In the genomic region with DNA sequence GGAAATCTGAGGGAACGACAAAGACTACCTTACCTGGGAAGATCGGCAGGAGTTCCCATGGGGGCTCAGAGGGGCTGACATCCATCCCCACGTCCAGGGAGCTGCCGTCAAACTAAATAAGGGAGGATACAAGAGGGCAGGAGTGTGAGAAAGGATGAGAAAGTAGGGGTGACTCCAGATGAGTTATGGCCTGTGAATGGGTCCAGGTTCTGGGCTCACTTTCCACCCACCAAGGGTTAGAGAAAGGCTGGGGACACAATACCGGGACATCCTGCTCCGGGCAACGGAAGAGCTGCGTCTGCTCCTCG, we compare ENCODE assay signal across 7 cellular contexts. TPM values are rescaled to one million over a fixed set of nuclear protein-coding genes. Genes with fewer than 3 reads are reported as not detected.
DNase-seq lines count a peak whose midpoint lies in the region; ATAC-seq and TF ChIP-seq lines count a peak whose summit lies in the region.

No MANE protein-coding gene starts in this region.

- no peak for TF ChIP-seq POLR2A in stomach (IDR thresholded peaks at IDR 0.05)

- peaks cover 10% of the 10 kb centered on the region for H3K36me3 Mint-ChIP-seq in activated naive CD8-positive, alpha-beta T cell
- peaks cover 6 to 17% (median 11%) of the 10 kb centered on the region in 3 donors for H3K36me3 Mint-ChIP-seq in immature natural killer cell

- peak overlapping the region; percentile 96; the same call in 1 of the 2 replicates for H3K27ac ChIP-seq in HUES64 (ENCODE audit: low read depth, low read length)
- peak overlapping the region; percentile 85 to 95 (median 90) for H3K27ac ChIP-seq in stomach

- peaks cover 55% of the 10 kb centered on the region for H3K4me1 Mint-ChIP-seq in activated naive CD8-positive, alpha-beta T cell (ENCODE audit: low read depth)
- peaks cover 50 to 63% of the 10 kb centered on the region in 2 donors for H3K4me1 Mint-ChIP-seq in immature natural killer cell

- 20% methylated on average over 9 of the region's 9 CpGs for WGBS in HUES64
- whole genome bisulfite sequencing in stomach, 5 donors, result 2 to 5% (median 4%) methylated on average over 9 of the region's 9 CpGs

- intact Hi-C loops in stomach (cut with DNase I; ENCODE audit: low total_unique reads), result no loop called here

- DNase-seq in immature natural killer cell, result no peak
- no peak for DNase-seq in stomach
- no peak for DNase-seq in amniotic stem cell (lab: John Stamatoyannopoulos, UW)
- DNase-seq in NCI-H748 treated with DMSO at 0.1 percent for 48 hours (lab: John Stamatoyannopoulos, UW), result no peak

- TF ChIP-seq EP300 in stomach (IDR thresholded peaks at IDR 0.05), result no peak

- no peaks in the 10 kb centered on the region for H3K27me3 ChIP-seq in HUES64 (ENCODE audit: insufficient read depth, low read length)
- no peaks in the 10 kb centered on the region for H3K27me3 ChIP-seq in stomach

- peak overlapping the region; percentile 98 for H3K4me3 Mint-ChIP-seq in activated naive CD8-positive, alpha-beta T cell
- peak overlapping the region; percentile 97 to 99 (median 98) for H3K4me3 Mint-ChIP-seq in immature natural killer cell

- H3K9me3 Mint-ChIP-seq in activated naive CD8-positive, alpha-beta T cell (ENCODE audit: low read depth), result no peaks in the 10 kb centered on the region
- H3K9me3 Mint-ChIP-seq in immature natural killer cell, result no peaks in the 10 kb centered on the region

- H3K36me3 ChIP-seq in HUES64 (ENCODE audit: insufficient read depth, low read length) (peaks cover 22% of the 10 kb centered on the region), stomach (peaks cover 19 to 46% (median 40%) of the 10 kb centered on the region in 4 donors)

- no peak for TF ChIP-seq CTCF in stomach (IDR thresholded peaks at IDR 0.05)

- peak overlapping the region; percentile 97 for H3K9ac ChIP-seq in HUES64 (ENCODE audit: low read depth, low read length)

- ATAC-seq in GM21723 (IDR thresholded peaks at IDR 0.05; ENCODE audit: unreplicated experiment), result no peak

- H3K4me1 ChIP-seq in HUES64 (ENCODE audit: insufficient read depth, low read length) (peaks cover 6% of the 10 kb centered on the region; the same call in 1 of the 2 replicates), stomach (peaks cover 26 to 65% (median 47%) of the 10 kb centered on the region in 4 donors)

- H3K27ac Mint-ChIP-seq in activated naive CD8-positive, alpha-beta T cell, result peak overlapping the region; percentile 95
- H3K27ac Mint-ChIP-seq in immature natural killer cell, result peak overlapping the region; percentile 90 to 99 (median 98)

- no peaks in the 10 kb centered on the region for H3K9me3 ChIP-seq in HUES64 (ENCODE audit: insufficient read depth, low read depth, low read length)
- no peaks in the 10 kb centered on the region for H3K9me3 ChIP-seq in stomach

- H3K27me3 Mint-ChIP-seq in activated naive CD8-positive, alpha-beta T cell, result no peaks in the 10 kb centered on the region
- H3K27me3 Mint-ChIP-seq in immature natural killer cell (ENCODE audit: low read depth in 3 of 3), result peaks cover 0 to 10% (median 3%) of the 10 kb centered on the region in 3 donors

- H3K4me3 ChIP-seq in HUES64 (ENCODE audit: low read length) (peak overlapping the region; percentile 96), stomach (peak overlapping the region; percentile 86 to 99 (median 92))

RNA-seq across cellular contexts. Expression of a gene that starts 0.7 kb away (rescaled TPM):
- polyA plus RNA-seq in HUES64 (2013, experiment 1 of 2), result 20.2 TPM
- 26.1 TPM for polyA plus RNA-seq in HUES64 (2013, experiment 2 of 2)
- 10 to 100 TPM; 19.1 to 39.6 (median 20.7) TPM for polyA plus RNA-seq in immature natural killer cell
- total RNA-seq in stomach, result 100 to 1,000 TPM in 2 of 5 donors, 10 to 100 TPM in 3; 22.8 to 718 (median 73.3) TPM
- 10 to 100 TPM; 20.9 to 48.1 (median 24.4) TPM for polyA plus RNA-seq in stomach

RNA-seq across cellular contexts. Expression of a gene that starts 2.7 kb away (rescaled TPM):
- polyA plus RNA-seq in HUES64 (2013, experiment 1 of 2), result 8.7 TPM
- 8.5 TPM for polyA plus RNA-seq in HUES64 (2013, experiment 2 of 2)
- polyA plus RNA-seq in immature natural killer cell (1 to 10 TPM; 2.9 to 3.5 (median 3.2) TPM), stomach (1 to 10 TPM; 2.7 to 9.6 (median 8.5) TPM)
- total RNA-seq in stomach, result 1 to 10 TPM in 2 of 5 donors, under 1 TPM in 1, not detected in 2; 0.45 to 3.3 (median 3.2) TPM

RNA-seq across cellular contexts. Expression of a gene that starts 18.2 kb away (rescaled TPM):
- 1.5 TPM for polyA plus RNA-seq in HUES64 (2013, experiment 1 of 2)
- 1.2 TPM for polyA plus RNA-seq in HUES64 (2013, experiment 2 of 2)
- polyA plus RNA-seq in immature natural killer cell, result not detected
- total RNA-seq in stomach, result 100 to 1,000 TPM in 1 of 5 donors, 10 to 100 TPM in 4; 43.8 to 408 (median 71.0) TPM
- 10 to 100 TPM; 15.1 to 17.7 (median 15.7) TPM for polyA plus RNA-seq in stomach

RNA-seq across cellular contexts. Expression of a gene that starts 24.4 kb away (rescaled TPM):
- polyA plus RNA-seq in HUES64 (2013, experiment 1 of 2), result 1.2 TPM
- 2.2 TPM for polyA plus RNA-seq in HUES64 (2013, experiment 2 of 2)
- polyA plus RNA-seq in immature natural killer cell (not detected), stomach (1 to 10 TPM; 1.9 to 6.0 (median 3.4) TPM)
- under 1 TPM in 3 of 5 donors, not detected in 2; 0.18 to 0.87 (median 0.87) TPM for total RNA-seq in stomach

RNA-seq across cellular contexts. Expression of a gene that starts 26.6 kb away (rescaled TPM):
- 28.4 TPM for polyA plus RNA-seq in HUES64 (2013, experiment 1 of 2)
- polyA plus RNA-seq in HUES64 (2013, experiment 2 of 2), result 23.3 TPM
- polyA plus RNA-seq in immature natural killer cell (10 to 100 TPM; 13.1 to 17.0 (median 16.0) TPM), stomach (10 to 100 TPM in 1 of 3 donors, 1 to 10 TPM in 2; 5.8 to 11.1 (median 7.9) TPM)
- 10 to 100 TPM in 4 of 5 donors, 1 to 10 TPM in 1; 5.8 to 73.0 (median 35.7) TPM for total RNA-seq in stomach

Comparison
In these comparisons a context has a peak if more than half of its experiments do, and no peak if none do; other contexts are left out.
1. RNA of a gene that starts 18.2 kb away (polyA plus RNA-seq): 15.1 to 17.7 TPM in stomach; not detected in immature natural killer cell; every median in the first group is over 10 times any median in the second.